Comparison of ENCODE assay signal across 8 cellular contexts in genomic region chr15:72117448-72117697, GRCh38. TPM values are rescaled to one million over a fixed set of nuclear protein-coding genes. Genes with fewer than 3 reads are reported as not detected.
DNase-seq lines count a peak whose midpoint lies in the region; ATAC-seq and TF ChIP-seq lines count a peak whose summit lies in the region.

No MANE protein-coding gene starts in this region.

- TF ChIP-seq CTCF in BJ (IDR thresholded peaks at IDR 0.05; ENCODE audit: insufficient read depth, low read depth, low read length) (no peak), adrenal gland (IDR thresholded peaks at IDR 0.05) (no peak)

- CTCF ChIA-PET in BJ (lab: Yijun Ruan, JAX) = interaction anchor here (0.5 kb wide), 1 partner anchor 60 kb away, joined by 3 read pairs; no protein-coding TSS in a partner anchor

- H3K27ac ChIP-seq in adrenal gland = peak overlapping the region; percentile 92 to 99 (median 96)

- H3K4me2 ChIP-seq in skeletal muscle satellite cell (ENCODE audit: low read length) = peak overlapping the region; percentile 84

- POLR2A ChIA-PET in BJ (lab: Charles Lee) = no interaction called here

- H3K4me3 ChIP-seq in BJ (ENCODE audit: low read depth, low read length) (peak overlapping the region; percentile 96), adrenal gland (peak overlapping the region; percentile 42 to 94 (median 89)), skeletal muscle satellite cell (ENCODE audit: low read length) (peak overlapping the region; percentile 99)

- 0 to 1% (median 0%) methylated on average over 9 to 27 of the region's 27 CpGs; no CpG with 5 or more reads in 1 of the 4 donors for WGBS in adrenal gland, 4 donors

- H3K27me3 ChIP-seq in BJ (ENCODE audit: control insufficient read depth, insufficient read depth, low read length) = no peaks in the 10 kb centered on the region
- H3K27me3 ChIP-seq in adrenal gland = no peaks in the 10 kb centered on the region
- H3K27me3 ChIP-seq in skeletal muscle satellite cell (ENCODE audit: control insufficient read depth, insufficient read depth, low read length) = no peaks in the 10 kb centered on the region

- H3K4me1 ChIP-seq in adrenal gland (replicated peaks in 1 of 2) (peaks cover 5 to 19% of the 10 kb centered on the region in 2 donors), skeletal muscle satellite cell (ENCODE audit: control insufficient read depth, insufficient read depth, low read length) (peaks cover 14% of the 10 kb centered on the region)

- TF ChIP-seq POLR2A in adrenal gland (IDR thresholded peaks at IDR 0.05) = no peak

- DNase-seq in BJ (ENCODE audit: low read depth) (peak; percentile 26), T-helper 1 cell (peak; percentile 32 to 75 (median 59)), adrenal gland (peak in 6 of 7 donors; percentile 80 to 89 (median 84)), hepatic stellate cell (ENCODE audit: low spot score) (peak; percentile 77), putamen (ENCODE audit: low spot score) (no peak)

- H3K9me3 ChIP-seq in adrenal gland (replicated peaks in 1 of 3) (no peaks in the 10 kb centered on the region), skeletal muscle satellite cell (replicated peaks; ENCODE audit: low read length) (no peaks in the 10 kb centered on the region)

- peak; percentile 67 for ATAC-seq in GM19455 (IDR thresholded peaks at IDR 0.05; ENCODE audit: unreplicated experiment)
- ATAC-seq in HG03558 (IDR thresholded peaks at IDR 0.05; ENCODE audit: extremely low read depth, unreplicated experiment) = peak; percentile 18

- H3K9ac ChIP-seq in skeletal muscle satellite cell (ENCODE audit: low read depth, low read length) = peak overlapping the region; percentile 88

- intact Hi-C loops in adrenal gland (cut with DNase I) = no loop called here

- H3K36me3 ChIP-seq in BJ (ENCODE audit: control insufficient read depth, insufficient read depth, low read length) (no peaks in the 10 kb centered on the region), adrenal gland (replicated peaks in 1 of 2) (no peaks in the 10 kb centered on the region), skeletal muscle satellite cell (ENCODE audit: insufficient read depth, low read length) (no peaks in the 10 kb centered on the region)

RNA-seq across cellular contexts. Expression of gene MYO9A, which starts 0.6 kb away (rescaled TPM):
- polyA plus RNA-seq in BJ (2011; rRNA removed) = 13.1 and 16.4 TPM in 2 replicates
- polyA minus RNA-seq in BJ (2011; rRNA and poly(A)+ RNA removed) = 37.4 and 40.3 TPM in 2 replicates
- 10 to 100 TPM; 14.1 to 34.0 (median 23.1) TPM for total RNA-seq in adrenal gland
- polyA plus RNA-seq in adrenal gland = 1 to 10 TPM; 3.0 to 8.6 (median 3.2) TPM
- 28.0 and 34.2 TPM in 2 replicates for total RNA-seq in skeletal muscle satellite cell (2012; rRNA removed)

RNA-seq across cellular contexts. Expression of gene SENP8, which starts 0.8 kb away (rescaled TPM):
- polyA plus RNA-seq in BJ (2011; rRNA removed) = 3.1 and 6.0 TPM in 2 replicates
- 4.9 and 5.8 TPM in 2 replicates for polyA minus RNA-seq in BJ (2011; rRNA and poly(A)+ RNA removed)
- total RNA-seq in adrenal gland = 1 to 10 TPM; 2.3 to 4.6 (median 3.5) TPM
- 1 to 10 TPM in 2 of 3 donors, under 1 TPM in 1; 0.94 to 6.0 (median 1.1) TPM for polyA plus RNA-seq in adrenal gland
- 2.2 and 2.3 TPM in 2 replicates for total RNA-seq in skeletal muscle satellite cell (2012; rRNA removed)
